ENCODE assay signal across 29 cellular contexts in the genomic region with DNA sequence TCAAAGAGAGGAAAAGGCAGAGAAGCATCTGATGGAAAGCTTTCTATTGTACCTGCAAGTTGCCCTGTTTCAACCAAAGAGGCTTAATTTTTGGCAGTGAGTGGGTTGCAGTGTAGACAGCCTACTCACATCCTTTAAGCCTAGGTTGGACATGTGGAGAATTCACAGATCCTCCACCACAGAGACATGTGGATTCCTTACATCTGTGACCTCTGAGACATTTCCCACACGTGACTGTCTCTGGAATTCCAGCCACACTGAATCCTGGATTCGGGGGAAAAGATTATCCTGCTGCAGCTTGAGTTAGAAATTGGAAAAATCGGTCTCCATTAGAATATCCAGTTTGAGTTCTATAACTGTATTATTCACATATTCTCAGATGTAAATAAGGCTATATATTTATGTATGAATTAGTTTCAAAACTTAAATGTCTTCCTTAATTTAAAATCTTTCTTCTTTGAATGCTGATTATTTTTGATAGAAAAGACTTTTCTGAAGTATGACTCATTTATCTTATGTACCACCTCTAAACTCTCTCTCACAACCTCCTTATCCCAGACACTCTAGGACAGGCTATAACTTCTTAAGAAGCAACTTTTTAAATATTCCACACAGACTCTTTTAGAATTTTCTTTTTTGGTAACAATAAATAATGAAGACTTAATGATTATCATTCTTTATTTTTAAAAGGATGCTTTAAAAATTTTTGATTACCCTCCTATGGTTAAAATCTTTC.
DNase-seq lines count a peak whose midpoint lies in the region; ATAC-seq and TF ChIP-seq lines count a peak whose summit lies in the region.
"Had no signal": no experiment of that assay in that cellular context is flagged by ENCODE, and none has a peak within 500 bp of the region (broad histone marks: within the 10 kb centered on the region; RNA-seq: fewer than 3 reads in every experiment).

No MANE protein-coding gene starts in this region.

- no peak overlapping the region for H3K9ac ChIP-seq in GM23248
- H3K9ac ChIP-seq: KMS-11, neural progenitor cell had no signal

- DNase-seq in 8988T: peak; percentile 6
- DNase-seq in GM23248: peak; percentile 43
- DNase-seq in RPMI7951 (ENCODE audit: low read depth): peak; percentile 79
- DNase-seq in fibroblast of villous mesenchyme (ENCODE audit: low read depth): peak; percentile 38
- no peak for DNase-seq in lower lobe of right lung
- no peak for DNase-seq in OCI-M2 (lab: John Stamatoyannopoulos, UW; ENCODE audit: unreplicated experiment)
- no peak for DNase-seq in NK-92 (lab: John Stamatoyannopoulos, UW; ENCODE audit: unreplicated experiment)
- DNase-seq: activated CD4-positive, alpha-beta T cell treated with anti-CD3 and anti-CD28 coated beads, Interleukin-2, amount 10 ng/mL, durations not matched to agents 7 days and 5 days; activated CD8-positive, alpha-beta memory T cell treated with anti-CD3 and anti-CD28 coated beads, Interleukin-2, amount 10 ng/mL, durations not matched to agents 7 days and 5 days; activated naive CD4-positive, alpha-beta T cell treated with Interleukin-2 at 50 U/mL for 16 hours; activated T-cell treated with anti-CD3 and anti-CD28 coated beads, Interleukin-2, amount 50 U/mL, for 72 hours; AML-193; CD4-positive, alpha-beta memory T cell; DMS 273 treated with DMSO at 0.1 percent for 48 hours; effector CD8-positive, alpha-beta T cell; GDM1; GOT3; heart right ventricle; NCI-H1436 treated with DMSO at 0.1 percent for 48 hours; NCI-H446; stimulated activated CD4-positive, alpha-beta T cell treated with anti-CD3 and anti-CD28 coated beads, Interleukin-2, amount 100 ng/mL, for 48 hours; SW 1271; T-helper 9 cell; transverse colon had no signal

- no peaks in the 10 kb centered on the region for H3K79me2 ChIP-seq in GM23248 (ENCODE audit: insufficient read depth)

- no peaks in the 10 kb centered on the region for H3K9me3 ChIP-seq in GM23248 (ENCODE audit: low read depth)
- H3K9me3 ChIP-seq in lower lobe of right lung: no peaks in the 10 kb centered on the region
- H3K9me3 ChIP-seq: heart right ventricle, right atrium auricular region, transverse colon had no signal

- TF ChIP-seq CTCF in fibroblast of villous mesenchyme (IDR thresholded peaks at IDR 0.05; ENCODE audit: insufficient read depth, low read depth, low read length): no peak
- no peak for TF ChIP-seq CTCF in lower lobe of right lung (IDR thresholded peaks at IDR 0.05)

- H3K4me3 ChIP-seq in GM23248 (no peak overlapping the region), fibroblast of villous mesenchyme (ENCODE audit: low read depth, low read length) (no peak overlapping the region), lower lobe of right lung (no peak overlapping the region)
- H3K4me3 ChIP-seq: heart right ventricle, neural progenitor cell, right atrium auricular region, transverse colon had no signal

- H3K27me3 ChIP-seq in GM23248 (replicated peaks; ENCODE audit: insufficient read depth): no peaks in the 10 kb centered on the region
- no peaks in the 10 kb centered on the region for H3K27me3 ChIP-seq in lower lobe of right lung (ENCODE audit: low read depth)
- H3K27me3 ChIP-seq: heart right ventricle, neural progenitor cell, right atrium auricular region, transverse colon had no signal

- in situ Hi-C loops in GM23248 (cut with MboI): no loop called here

- H3F3A ChIP-seq in GM23248 (ENCODE audit: insufficient read depth): 0 out of 2 replicates have a peak, but pooled peaks cover 21% of the 10 kb centered on the region

- H3K9me2 ChIP-seq in GM23248 (ENCODE audit: insufficient read depth): no peaks in the 10 kb centered on the region

- H4K20me1 ChIP-seq in GM23248 (ENCODE audit: insufficient read depth): no peaks in the 10 kb centered on the region

- H3K36me3 ChIP-seq in GM23248 (ENCODE audit: low read depth): no peaks in the 10 kb centered on the region
- no peaks in the 10 kb centered on the region for H3K36me3 ChIP-seq in lower lobe of right lung
- H3K36me3 ChIP-seq: heart right ventricle, neural progenitor cell, right atrium auricular region, transverse colon had no signal

- no peak for ATAC-seq in GM19351 (IDR thresholded peaks at IDR 0.05; ENCODE audit: unreplicated experiment)
- ATAC-seq in lower lobe of right lung: no peak
- ATAC-seq: activated CD8-positive, alpha-beta memory T cell treated with anti-CD3 and anti-CD28 coated beads, Interleukin-2, amount 10 ng/mL, durations not matched to agents 7 days and 5 days; activated T-cell treated with anti-CD3 and anti-CD28 coated beads, Interleukin-2, amount 50 U/mL, for 72 hours; heart right ventricle had no signal

- peak overlapping the region; percentile 43 for H3K4me2 ChIP-seq in GM23248 (ENCODE audit: unreplicated experiment)
- H3K4me2 ChIP-seq: KMS-11, neural progenitor cell had no signal

- H3K27ac ChIP-seq in GM23248 (0 out of 2 replicates have a peak overlapping the region, but pooled peaks have one; percentile 4), lower lobe of right lung (no peak overlapping the region)
- H3K27ac ChIP-seq: epithelial cell of prostate, heart right ventricle, KMS-11, neural progenitor cell, right atrium auricular region, transverse colon had no signal

- no peak overlapping the region for H2AFZ ChIP-seq in GM23248
- H2AFZ ChIP-seq: neural progenitor cell had no signal

- intact Hi-C loops in lower lobe of right lung (cut with DNase I): no loop called here

- H3K4me1 ChIP-seq in GM23248 (ENCODE audit: insufficient read depth) (peaks cover 42% of the 10 kb centered on the region), lower lobe of right lung (no peaks in the 10 kb centered on the region)
- H3K4me1 ChIP-seq: heart right ventricle, right atrium auricular region, transverse colon had no signal

- WGBS in GM23248 (ENCODE audit: low coverage in 1 of 2, low lambda C conversion rate in 2 of 2, missing lambda C conversion rate in 2 of 2), 2 experiments: 34 to 37% methylated on average over 3 of the region's 3 CpGs

Comparison
In these comparisons a context has a peak if more than half of its experiments do, and no peak if none do; other contexts are left out.
1. DNase-seq: peak in 8988T (single experiment), GM23248 (single experiment), RPMI7951 (single experiment) and fibroblast of villous mesenchyme (single experiment); none in lower lobe of right lung (single experiment), OCI-M2 (single experiment) and NK-92 (single experiment).